Comparison of ENCODE assay signal across 39 cellular contexts in genomic region chr19:3622224-3622623, GRCh38.
"Had no signal": no experiment of that assay in that cellular context is flagged by ENCODE, and none has a peak within 500 bp of the region (broad histone marks: within the 10 kb centered on the region; RNA-seq: fewer than 3 reads in every experiment).

No MANE protein-coding gene starts in this region.

- H3K27ac Mint-ChIP-seq: activated B cell treated with CpG ODN at 0.5 μM for 24 hours; activated CD4-positive, alpha-beta memory T cell treated with anti-CD3 and anti-CD28 coated beads, Interleukin-2, amount 10 ng/mL, durations not matched to agents 7 days and 5 days; activated CD8-positive, alpha-beta memory T cell treated with anti-CD3 and anti-CD28 coated beads, Interleukin-2, amount 10 ng/mL, durations not matched to agents 7 days and 5 days; activated naive CD8-positive, alpha-beta T cell treated with anti-CD3 and anti-CD28 coated beads for 36 hours; T-cell had no signal

- ATAC-seq: activated CD8-positive, alpha-beta memory T cell treated with anti-CD3 and anti-CD28 coated beads, Interleukin-2, amount 10 ng/mL, durations not matched to agents 7 days and 5 days; PC-3; Right ventricle myocardium inferior; SK-N-SH treated with all-trans-retinoic acid at 6 μM for 48 hours; T-cell had no signal

- H3K36me3 Mint-ChIP-seq: T-cell had no signal

- H3K36me3 ChIP-seq: cardiac muscle cell had no signal

- H3K4me3 ChIP-seq: ascending aorta, cardiac muscle cell, Peyer's patch had no signal

- H3K9me3 ChIP-seq: ascending aorta, Peyer's patch had no signal

- H3K9me3 Mint-ChIP-seq: activated B cell treated with CpG ODN at 0.5 μM for 24 hours; activated CD4-positive, alpha-beta memory T cell treated with anti-CD3 and anti-CD28 coated beads, Interleukin-2, amount 10 ng/mL, durations not matched to agents 7 days and 5 days; activated naive CD8-positive, alpha-beta T cell treated with anti-CD3 and anti-CD28 coated beads for 36 hours; central memory CD8-positive, alpha-beta T cell; T-cell had no signal

- H3K27me3 ChIP-seq: ascending aorta, cardiac muscle cell, Peyer's patch had no signal

- H3K4me3 Mint-ChIP-seq: activated B cell treated with CpG ODN at 0.5 μM for 24 hours; activated CD4-positive, alpha-beta memory T cell treated with anti-CD3 and anti-CD28 coated beads, Interleukin-2, amount 10 ng/mL, durations not matched to agents 7 days and 5 days; activated CD8-positive, alpha-beta memory T cell treated with anti-CD3 and anti-CD28 coated beads, Interleukin-2, amount 10 ng/mL, durations not matched to agents 7 days and 5 days; central memory CD8-positive, alpha-beta T cell; T-cell had no signal

- DNase-seq: activated B cell treated with CpG ODN at 0.5 μM for 24 hours; activated CD4-positive, alpha-beta memory T cell treated with anti-CD3 and anti-CD28 coated beads, Interleukin-2, amount 10 ng/mL, durations not matched to agents 7 days and 5 days; activated CD4-positive, alpha-beta T cell treated with anti-CD3 and anti-CD28 coated beads for 4 hours; activated CD4-positive, alpha-beta T cell treated with anti-CD3 and anti-CD28 coated beads, Interleukin-2, amount 50 U/mL, for 1 hour; activated CD4-positive, CD25-positive, alpha-beta regulatory T cell treated with anti-CD3 and anti-CD28 coated beads, Interleukin-2, amount 50 U/mL, for 72 hours; activated CD8-positive, alpha-beta memory T cell treated with anti-CD3 and anti-CD28 coated beads for 24 hours; activated CD8-positive, alpha-beta memory T cell treated with anti-CD3 and anti-CD28 coated beads, Interleukin-2, amount 10 ng/mL, durations not matched to agents 7 days and 5 days; activated CD8-positive, alpha-beta memory T cell treated with anti-CD3 and anti-CD28 coated beads, Interleukin-2, amount 50 U/mL, for 48 hours; activated effector memory CD4-positive, alpha-beta T cell treated with anti-CD3 and anti-CD28 coated beads, Interleukin-2, amount 50 U/mL, for 16 hours; activated naive CD4-positive, alpha-beta T cell; activated naive CD4-positive, alpha-beta T cell treated with anti-CD3 and anti-CD28 coated beads, Interleukin-2, amount 50 U/mL, for 16 hours; activated naive CD8-positive, alpha-beta T cell treated with anti-CD3 and anti-CD28 coated beads for 36 hours; activated T-cell treated with anti-CD3 and anti-CD28 coated beads, Interleukin-2, amount 50 U/mL, for 48 hours; amygdala; MM.1S; MV-4-11; NCI-H1092; NCI-H1436 treated with DMSO at 0.1 percent for 48 hours; NCI-H187; NCI-H2029 treated with DMSO at 0.1 percent for 48 hours; NCI-H2107; NCI-H2171; NCI-H510A; NCI-H526; NCI-H748 treated with DMSO at 0.1 percent for 48 hours; NK-92 treated with Interleukin-12 subunit alpha and Interleukin-12 subunit beta, amount 100 ng/mL, for 24 hours; PC-3; Peyer's patch; RPMI8226; SIG-M5; T-cell; T-helper 2 cell; T-helper 9 cell had no signal

- H3K27ac ChIP-seq: ascending aorta, cardiac muscle cell, Peyer's patch, VCaP had no signal

- H3K27me3 Mint-ChIP-seq: activated B cell treated with CpG ODN at 0.5 μM for 24 hours; activated CD4-positive, alpha-beta memory T cell treated with anti-CD3 and anti-CD28 coated beads, Interleukin-2, amount 10 ng/mL, durations not matched to agents 7 days and 5 days; activated CD8-positive, alpha-beta memory T cell treated with anti-CD3 and anti-CD28 coated beads, Interleukin-2, amount 10 ng/mL, durations not matched to agents 7 days and 5 days; activated naive CD8-positive, alpha-beta T cell treated with anti-CD3 and anti-CD28 coated beads for 36 hours; central memory CD8-positive, alpha-beta T cell; T-cell had no signal
